8 cellular contexts compared by ENCODE assay signal in the genomic region with DNA sequence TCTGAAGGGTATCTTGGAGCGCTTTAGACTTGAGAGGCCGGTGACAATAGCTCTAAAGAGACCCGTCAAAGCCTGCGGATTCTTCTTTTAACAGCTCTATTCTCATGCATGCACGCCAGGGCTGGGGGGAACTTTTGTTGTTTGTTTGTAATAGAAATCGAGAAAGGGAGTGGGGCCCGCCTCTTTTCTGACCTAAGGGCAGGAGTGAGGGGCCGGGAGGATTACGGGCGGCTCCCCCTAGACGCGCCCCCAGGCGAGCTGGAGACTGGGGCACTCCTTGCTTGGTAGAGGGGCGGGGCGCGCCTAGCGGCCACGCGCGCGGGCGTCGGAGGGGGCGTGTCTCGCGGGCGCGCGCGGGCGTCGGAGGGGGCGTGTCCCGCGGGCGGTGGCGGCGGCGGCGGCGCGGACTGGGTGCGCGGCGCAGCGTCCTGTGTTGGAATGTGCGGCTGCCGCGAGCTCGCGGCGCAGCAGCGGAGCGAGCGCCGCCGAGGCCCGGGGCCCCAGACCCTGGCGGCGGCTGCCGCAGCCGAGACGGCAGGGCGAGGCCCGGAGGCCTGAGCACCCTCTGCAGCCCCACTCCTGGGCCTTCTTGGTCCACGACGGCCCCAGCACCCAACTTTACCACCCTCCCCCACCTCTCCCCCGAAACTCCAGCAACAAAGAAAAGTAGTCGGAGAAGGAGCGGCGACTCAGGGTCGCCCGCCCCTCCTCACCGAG. TPM values are rescaled to one million over a fixed set of nuclear protein-coding genes. Genes with fewer than 3 reads are reported as not detected.
DNase-seq lines count a peak whose midpoint lies in the region; ATAC-seq and TF ChIP-seq lines count a peak whose summit lies in the region.

A gene with protein sequence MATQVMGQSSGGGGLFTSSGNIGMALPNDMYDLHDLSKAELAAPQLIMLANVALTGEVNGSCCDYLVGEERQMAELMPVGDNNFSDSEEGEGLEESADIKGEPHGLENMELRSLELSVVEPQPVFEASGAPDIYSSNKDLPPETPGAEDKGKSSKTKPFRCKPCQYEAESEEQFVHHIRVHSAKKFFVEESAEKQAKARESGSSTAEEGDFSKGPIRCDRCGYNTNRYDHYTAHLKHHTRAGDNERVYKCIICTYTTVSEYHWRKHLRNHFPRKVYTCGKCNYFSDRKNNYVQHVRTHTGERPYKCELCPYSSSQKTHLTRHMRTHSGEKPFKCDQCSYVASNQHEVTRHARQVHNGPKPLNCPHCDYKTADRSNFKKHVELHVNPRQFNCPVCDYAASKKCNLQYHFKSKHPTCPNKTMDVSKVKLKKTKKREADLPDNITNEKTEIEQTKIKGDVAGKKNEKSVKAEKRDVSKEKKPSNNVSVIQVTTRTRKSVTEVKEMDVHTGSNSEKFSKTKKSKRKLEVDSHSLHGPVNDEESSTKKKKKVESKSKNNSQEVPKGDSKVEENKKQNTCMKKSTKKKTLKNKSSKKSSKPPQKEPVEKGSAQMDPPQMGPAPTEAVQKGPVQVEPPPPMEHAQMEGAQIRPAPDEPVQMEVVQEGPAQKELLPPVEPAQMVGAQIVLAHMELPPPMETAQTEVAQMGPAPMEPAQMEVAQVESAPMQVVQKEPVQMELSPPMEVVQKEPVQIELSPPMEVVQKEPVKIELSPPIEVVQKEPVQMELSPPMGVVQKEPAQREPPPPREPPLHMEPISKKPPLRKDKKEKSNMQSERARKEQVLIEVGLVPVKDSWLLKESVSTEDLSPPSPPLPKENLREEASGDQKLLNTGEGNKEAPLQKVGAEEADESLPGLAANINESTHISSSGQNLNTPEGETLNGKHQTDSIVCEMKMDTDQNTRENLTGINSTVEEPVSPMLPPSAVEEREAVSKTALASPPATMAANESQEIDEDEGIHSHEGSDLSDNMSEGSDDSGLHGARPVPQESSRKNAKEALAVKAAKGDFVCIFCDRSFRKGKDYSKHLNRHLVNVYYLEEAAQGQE (plus strand): TSS at position 412 of the 717 bp plus-strand sequence. CDS start 2,739 bp downstream, outside the sequence.

- peak; percentile 76 for DNase-seq in GDM1 (lab: John Stamatoyannopoulos, UW)
- peak; percentile 66 for DNase-seq in KBM-7
- peak; percentile 68 to 87 (median 79) for DNase-seq in T-helper 2 cell
- peak; percentile 48 for DNase-seq in amniotic stem cell (lab: John Stamatoyannopoulos, UW)
- peak; percentile 89 for DNase-seq in left ventricle myocardium superior
- peak; percentile 81 to 85 for DNase-seq in psoas muscle
- peak; percentile 89 for DNase-seq in upper lobe of right lung

- intact Hi-C loops in left ventricle myocardium superior (cut with micrococcal nuclease), result no loop called here
- intact Hi-C loops in psoas muscle (cut with DNase I), result loop anchor here in 1 of 2 donors (5.0 kb wide), 3 partner anchors 50 to 470 kb away; a partner anchor contains a TSS
- intact Hi-C loops in upper lobe of right lung (cut with DNase I), result no loop called here

- H3K36me3 ChIP-seq in psoas muscle (ENCODE audit: insufficient read depth in 1 of 2, low read depth in 1 of 2) (peaks cover 0 to 7% of the 10 kb centered on the region in 2 donors), upper lobe of right lung (no peaks in the 10 kb centered on the region)

- in situ Hi-C loops in KBM-7 (cut with MboI; ENCODE audit: low pct_unique_long_range_greater_than_20kb, low sequenced_read_pairs), result no loop called here

- no peaks in the 10 kb centered on the region for H3K9me3 ChIP-seq in psoas muscle
- H3K9me3 ChIP-seq in upper lobe of right lung, result no peaks in the 10 kb centered on the region

- 0 to 1% (median 0%) methylated on average over 32 to 74 of the region's 74 CpGs for WGBS in psoas muscle, 3 donors

- no peaks in the 10 kb centered on the region for H3K27me3 ChIP-seq in psoas muscle (ENCODE audit: insufficient read depth in 3 of 3, low read length in 2 of 3)
- no peaks in the 10 kb centered on the region for H3K27me3 ChIP-seq in upper lobe of right lung

- H3K4me1 ChIP-seq in psoas muscle (peaks cover 26% of the 10 kb centered on the region), upper lobe of right lung (peaks cover 27% of the 10 kb centered on the region)

- peak within 1 kb of the TSS; percentile 96 for H3K4me3 ChIP-seq in psoas muscle
- peak within 1 kb of the TSS; percentile 97 for H3K4me3 ChIP-seq in upper lobe of right lung

- TF ChIP-seq CTCF in psoas muscle (IDR thresholded peaks at IDR 0.05) (no peak), upper lobe of right lung (IDR thresholded peaks at IDR 0.05) (no peak)

- H3K27ac ChIP-seq in psoas muscle (peak within 1 kb of the TSS; percentile 91), upper lobe of right lung (peak within 1 kb of the TSS; percentile 94)

- ATAC-seq in GM21717 (IDR thresholded peaks at IDR 0.05; ENCODE audit: unreplicated experiment), result peak; percentile 42
- peak; percentile 81 for ATAC-seq in left ventricle myocardium superior
- ATAC-seq in psoas muscle, result peak; percentile 82 to 84 (median 82)
- peak; percentile 89 for ATAC-seq in upper lobe of right lung

RNA-seq across cellular contexts. Expression of the gene that starts here (rescaled TPM):
- total RNA-seq in left ventricle myocardium superior (24.2 TPM), psoas muscle (10 to 100 TPM; 13.5 to 21.4 (median 20.0) TPM), upper lobe of right lung (39.0 TPM)
- polyA plus RNA-seq in psoas muscle, result 1 to 10 TPM; 2.5 to 8.9 (median 5.9) TPM

Comparison
In these comparisons a context has a peak if more than half of its experiments do, and no peak if none do; other contexts are left out.
1. Peak in every context shown above with its lines: DNase-seq, ATAC-seq, H3K4me3 ChIP-seq and H3K27ac ChIP-seq.